10 cellular contexts compared by ENCODE assay signal in genomic region chr9:110081395-110081794, GRCh38.
A peak's percentile ranks its signal among the peaks of the same experiment; 100 is the strongest.
DNase-seq lines count a peak whose midpoint lies in the region; ATAC-seq and TF ChIP-seq lines count a peak whose summit lies in the region.
"Had no signal": no experiment of that assay in that cellular context is flagged by ENCODE, and none has a peak within 500 bp of the region (broad histone marks: within the 10 kb centered on the region; RNA-seq: fewer than 3 reads in every experiment).

No MANE protein-coding gene starts in this region.

- H3K9me3 Mint-ChIP-seq in H9 = no peaks in the 10 kb centered on the region
- H3K9me3 Mint-ChIP-seq: activated T-cell treated with anti-CD3 and anti-CD28 coated beads, Interleukin-2, amount 50 U/mL, for 72 hours had no signal

- POLR2A ChIA-PET in OCI-LY7 (lab: Charles Lee) = no interaction called here

- H3K4me3 Mint-ChIP-seq in H9 = no peak overlapping the region
- H3K4me3 Mint-ChIP-seq: activated T-cell treated with anti-CD3 and anti-CD28 coated beads, Interleukin-2, amount 50 U/mL, for 72 hours had no signal

- no peaks in the 10 kb centered on the region for H3K23me2 ChIP-seq in H9 (ENCODE audit: insufficient read length, low read depth, low read length, poor library complexity, severe bottlenecking)

- no peak overlapping the region for H4K91ac ChIP-seq in H9 (ENCODE audit: insufficient read length, low read depth, low read length)

- no peak overlapping the region for H3K56ac ChIP-seq in H9 (ENCODE audit: insufficient read length, low read depth, low read length)

- H3K14ac ChIP-seq in H9 (ENCODE audit: insufficient read depth, low read length) = no peak overlapping the region; the same call in 1 of the 2 replicates

- no peak overlapping the region for H2BK120ac ChIP-seq in H9 (ENCODE audit: low read depth, low read length, poor library complexity, severe bottlenecking)

- no peak overlapping the region for H2BK12ac ChIP-seq in H9 (ENCODE audit: insufficient read length, low read depth, low read length)

- H3K9me3 ChIP-seq in H9 (ENCODE audit: control insufficient read depth, low read depth, low read length) (no peaks in the 10 kb centered on the region), adipocyte (ENCODE audit: control insufficient read depth, low read length) (no peaks in the 10 kb centered on the region), right cardiac atrium (ENCODE audit: control insufficient read depth, low read length) (no peaks in the 10 kb centered on the region), spleen (no peaks in the 10 kb centered on the region), OCI-LY7 (ENCODE audit: low read length) (no peaks in the 10 kb centered on the region)

- H4K20me1 ChIP-seq in H9 (ENCODE audit: control insufficient read depth, insufficient read depth, insufficient read length) (no peaks in the 10 kb centered on the region), OCI-LY7 (ENCODE audit: insufficient read depth, low read length) (no peaks in the 10 kb centered on the region)

- peaks cover 7% of the 10 kb centered on the region for H3K79me1 ChIP-seq in H9 (ENCODE audit: insufficient read depth, low read depth, low read length, poor library complexity, severe bottlenecking)

- no peak overlapping the region for H4K8ac ChIP-seq in H9 (replicated peaks; ENCODE audit: insufficient read length, low read depth, low read length)

- H3K9me2 ChIP-seq in OCI-LY7 (ENCODE audit: insufficient read depth, low read length) = no peaks in the 10 kb centered on the region

- no peak overlapping the region for H2AFZ ChIP-seq in H9 (ENCODE audit: low read length)
- no peak overlapping the region for H2AFZ ChIP-seq in OCI-LY7 (ENCODE audit: low read length)

- H4K5ac ChIP-seq in H9 (ENCODE audit: insufficient read length, low read depth, low read length) = no peak overlapping the region

- H2BK20ac ChIP-seq in H9 (ENCODE audit: low read depth, low read length, poor library complexity, severe bottlenecking) = no peak overlapping the region

- peaks cover 0 to 4% (median 0%) of the 10 kb centered on the region in 3 experiments; a peak in 3 of 7 replicates for H3K36me3 Mint-ChIP-seq in H9 (ENCODE audit: insufficient read depth in 1 of 3, low read depth in 3 of 3)

- H3K27ac ChIP-seq in H9 (ENCODE audit: insufficient read length, low read depth, low read length) = no peak overlapping the region
- H3K27ac ChIP-seq in right cardiac atrium (ENCODE audit: low read length) = peak overlapping the region; percentile 96
- H3K27ac ChIP-seq in spleen = peak overlapping the region in 7 of 8 donors; percentile 11 to 64 (median 45)
- no peak overlapping the region for H3K27ac ChIP-seq in OCI-LY7 (ENCODE audit: low read depth, low read length, poor library complexity, severe bottlenecking)

- H3K27me3 ChIP-seq in H9 (ENCODE audit: insufficient read depth, low read length) (no peaks in the 10 kb centered on the region), adipocyte (replicated peaks; ENCODE audit: control insufficient read depth, insufficient read depth, low read length) (no peaks in the 10 kb centered on the region), right cardiac atrium (ENCODE audit: control insufficient read depth, insufficient read depth) (no peaks in the 10 kb centered on the region), spleen (replicated peaks in 1 of 7) (no peaks in the 10 kb centered on the region)

- WGBS in H9 (ENCODE audit: extremely low coverage, insufficient read length, low lambda C conversion rate) = no CpG with 5 or more reads among the region's 3 CpGs
- WGBS in right cardiac atrium = 23% methylated on average over 3 of the region's 3 CpGs
- 54 to 66% (median 57%) methylated on average over 3 of the region's 3 CpGs for WGBS in spleen, 5 donors

- no peak for DNase-seq in H9
- peak; percentile 74 for DNase-seq in adipocyte (ENCODE audit: low read depth)
- no peak for DNase-seq in right cardiac atrium
- no peak for DNase-seq in spleen
- no peak for DNase-seq in OCI-LY7 (ENCODE audit: low spot score)
- DNase-seq in RKO (ENCODE audit: low spot score) = no peak
- DNase-seq in GDM1 (lab: John Stamatoyannopoulos, UW) = no peak
- DNase-seq in cerebellar cortex (ENCODE audit: low spot score) = no peak
- DNase-seq: activated T-cell treated with anti-CD3 and anti-CD28 coated beads, Interleukin-2, amount 50 U/mL, for 72 hours; NCI-H2029 had no signal

- CTCF ChIA-PET in OCI-LY7 (lab: Charles Lee; ENCODE audit: unreplicated experiment) = no interaction called here

- peaks cover 12 to 13% of the 10 kb centered on the region in 2 experiments for H3K4me1 Mint-ChIP-seq in H9

- H3K4me2 ChIP-seq in H9 (ENCODE audit: insufficient read depth, insufficient read length, low read length) = no peak overlapping the region
- H3K4me2 ChIP-seq in OCI-LY7 (ENCODE audit: low read length) = no peak overlapping the region

- H3K23ac ChIP-seq in H9 (ENCODE audit: insufficient read length, low read depth, low read length) = no peak overlapping the region

- intact Hi-C loops in right cardiac atrium (cut with DNase I) (no loop called here), spleen (cut with DNase I; ENCODE audit: low total_unique reads) (no loop called here), OCI-LY7 (cut with micrococcal nuclease; ENCODE audit: unreplicated experiment) (no loop called here)

- no peak overlapping the region for H3K9ac ChIP-seq in H9 (ENCODE audit: extremely low read depth, insufficient read length, low read length)
- H3K9ac ChIP-seq in adipocyte (ENCODE audit: low read length) = peak overlapping the region; percentile 23

- H3K4ac ChIP-seq in H9 (ENCODE audit: low read depth, low read length) = no peak overlapping the region

- ATAC-seq in right cardiac atrium = peak; percentile 43 to 62
- ATAC-seq: activated T-cell treated with anti-CD3 and anti-CD28 coated beads, Interleukin-2, amount 50 U/mL, for 72 hours had no signal

- H3K18ac ChIP-seq in H9 (ENCODE audit: insufficient read length, low read depth, low read length) = no peak overlapping the region

- H3K27ac Mint-ChIP-seq in H9 = peak overlapping the region; percentile 49 to 92 (median 77); a peak in 6 of 7 replicates

- no peaks in the 10 kb centered on the region for H3K27me3 Mint-ChIP-seq in H9 (ENCODE audit: low read depth)

- TF ChIP-seq POLR2A in spleen (IDR thresholded peaks at IDR 0.05) = no peak

- no peak overlapping the region for H3T11ph ChIP-seq in H9 (ENCODE audit: low read length)

- H2AK5ac ChIP-seq in H9 (ENCODE audit: insufficient read length, low read length) = no peak overlapping the region

- no peaks in the 10 kb centered on the region; the same call in 1 of the 2 replicates for H3K4me1 ChIP-seq in H9 (ENCODE audit: insufficient read depth, low read length)
- peaks cover 42% of the 10 kb centered on the region for H3K4me1 ChIP-seq in adipocyte (ENCODE audit: control insufficient read depth, insufficient read depth, low read length)
- H3K4me1 ChIP-seq in right cardiac atrium (ENCODE audit: control insufficient read depth, insufficient read depth, low read length) = peaks cover 13% of the 10 kb centered on the region
- peaks cover 15 to 76% (median 49%) of the 10 kb centered on the region in 6 donors for H3K4me1 ChIP-seq in spleen
- peaks cover 8% of the 10 kb centered on the region for H3K4me1 ChIP-seq in OCI-LY7 (ENCODE audit: insufficient read depth, low read length, poor library complexity, severe bottlenecking)

- no TSS peak for BruUV-seq in OCI-LY7 (replicated peaks; lab: Mats Ljungman, UMichigan)

- no peak overlapping the region for H2BK5ac ChIP-seq in H9 (ENCODE audit: insufficient read length, low read length)

- H3K4me3 ChIP-seq in adipocyte (ENCODE audit: low read length) (peak overlapping the region; percentile 38), right cardiac atrium (ENCODE audit: low read length) (no peak overlapping the region), spleen (no peak overlapping the region), OCI-LY7 (ENCODE audit: low read depth, low read length, poor library complexity, severe bottlenecking) (no peak overlapping the region)

- no peaks in the 10 kb centered on the region; the same call in 1 of the 2 replicates for H3K79me2 ChIP-seq in H9 (ENCODE audit: insufficient read depth, low read length)
- H3K79me2 ChIP-seq in OCI-LY7 (ENCODE audit: insufficient read depth, low read depth, low read length) = peaks cover 93% of the 10 kb centered on the region

- H3K36me3 ChIP-seq in adipocyte (ENCODE audit: control insufficient read depth, insufficient read depth, low read length, severe bottlenecking) = peaks cover 14% of the 10 kb centered on the region
- peaks cover 0 to 3% (median 0%) of the 10 kb centered on the region in 6 donors for H3K36me3 ChIP-seq in spleen
- peaks cover 52% of the 10 kb centered on the region for H3K36me3 ChIP-seq in OCI-LY7 (ENCODE audit: insufficient read depth, low read length)

- no peak for TF ChIP-seq CTCF in H9 (conservative IDR thresholded peaks at IDR 0.05)
- TF ChIP-seq CTCF in spleen (IDR thresholded peaks at IDR 0.05 in 8 of 11, conservative IDR thresholded peaks at IDR 0.05 in 3 of 11) = no peak
- no peak for TF ChIP-seq CTCF in OCI-LY7 (conservative IDR thresholded peaks at IDR 0.05; ENCODE audit: low read length)

- H2BK15ac ChIP-seq in H9 (ENCODE audit: low read depth, low read length) = no peak overlapping the region

Comparison
In these comparisons a context has a peak if more than half of its experiments do, and no peak if none do; other contexts are left out.
1. H3K27ac ChIP-seq: peak in right cardiac atrium (single experiment) and spleen (7 of 8); none in H9 (single experiment) and OCI-LY7 (single experiment).